Comparison of ENCODE assay signal across 8 cellular contexts in genomic region chr12:102769323-102769916, GRCh38.
A peak's percentile ranks its signal among the peaks of the same experiment; 100 is the strongest.
DNase-seq lines count a peak whose midpoint lies in the region; ATAC-seq and TF ChIP-seq lines count a peak whose summit lies in the region.

No MANE protein-coding gene starts in this region.

- no peaks in the 10 kb centered on the region for H3K9me3 ChIP-seq in lung (ENCODE audit: control insufficient read depth in 2 of 2, insufficient read depth in 1 of 2, low read length in 1 of 2)
- H3K9me3 ChIP-seq in thoracic aorta: no peaks in the 10 kb centered on the region

- peak; percentile 62 for DNase-seq in DMS53 treated with DMSO at 0.1 percent for 48 hours (lab: John Stamatoyannopoulos, UW; ENCODE audit: unreplicated experiment)
- peak; percentile 65 for DNase-seq in NAMALWA (ENCODE audit: low spot score)
- DNase-seq in SKM-1 (lab: John Stamatoyannopoulos, UW; ENCODE audit: unreplicated experiment): peak; percentile 12
- DNase-seq in dorsolateral prefrontal cortex: peak in 8 of 10 donors; percentile 27 to 74 (median 64)
- peak; percentile 37 for DNase-seq in lung (ENCODE audit: low spot score)
- no peak for DNase-seq in thoracic aorta (ENCODE audit: low spot score)

- H3K4me3 ChIP-seq in dorsolateral prefrontal cortex (no peak overlapping the region), lung (no peak overlapping the region), thoracic aorta (no peak overlapping the region)

- H3K4me1 ChIP-seq in lung (ENCODE audit: control insufficient read depth in 2 of 2, insufficient read depth in 2 of 2, low read length in 2 of 2) (no peaks in the 10 kb centered on the region), thoracic aorta (ENCODE audit: control insufficient read depth in 1 of 2, low read depth in 2 of 2) (no peaks in the 10 kb centered on the region)

- no peaks in the 10 kb centered on the region for H3K36me3 ChIP-seq in lung (ENCODE audit: control insufficient read depth in 2 of 2, insufficient read depth in 2 of 2, low read length in 2 of 2)
- H3K36me3 ChIP-seq in thoracic aorta: no peaks in the 10 kb centered on the region

- H3K27me3 ChIP-seq in dorsolateral prefrontal cortex (peaks cover 0 to 8% (median 0%) of the 10 kb centered on the region in 45 donors), lung (ENCODE audit: control insufficient read depth, insufficient read depth) (no peaks in the 10 kb centered on the region), thoracic aorta (replicated peaks; ENCODE audit: insufficient read depth) (no peaks in the 10 kb centered on the region)

- H3K27ac ChIP-seq in dorsolateral prefrontal cortex (no peak overlapping the region), lung (ENCODE audit: low read depth in 1 of 2, low read length in 1 of 2) (no peak overlapping the region), thoracic aorta (no peak overlapping the region)

- WGBS in lung, 2 donors: 11 to 14% methylated on average over 6 of the region's 6 CpGs

- peak; percentile 79 for ATAC-seq in GM21447 (IDR thresholded peaks at IDR 0.05; ENCODE audit: unreplicated experiment)
- ATAC-seq in lung (ENCODE audit: insufficient read depth, low FRiP score): no peak
- ATAC-seq in thoracic aorta (ENCODE audit: insufficient number of reproducible peaks, low FRiP score, low read depth): no peak
- ATAC-seq in HG02763 (IDR thresholded peaks at IDR 0.05; ENCODE audit: unreplicated experiment): no peak

- TF ChIP-seq CTCF in dorsolateral prefrontal cortex (IDR thresholded peaks at IDR 0.05 in 54 of 56, conservative IDR thresholded peaks at IDR 0.05 in 2 of 56; ENCODE audit: low read depth in 1 of 56, partially characterized antibody in 56 of 56) (peak; percentile 37 to 82 (median 65)), lung (IDR thresholded peaks at IDR 0.05; ENCODE audit: control extremely low read depth, extremely low read depth) (peak; percentile 13), thoracic aorta (IDR thresholded peaks at IDR 0.05) (peak; percentile 15)

- intact Hi-C loops in dorsolateral prefrontal cortex (cut with DNase I): loop anchor here in 1 of 2 donors (10.0 kb wide), 1 partner anchor 825 kb away; no protein-coding TSS in a partner anchor

Comparison
In these comparisons a context has a peak if more than half of its experiments do, and no peak if none do; other contexts are left out.
1. CTCF ChIP-seq: peak in every context shown above with its lines; median percentile 65 in dorsolateral prefrontal cortex; 15 in thoracic aorta; 13 in lung.